Comparison of ENCODE assay signal across 9 cellular contexts in genomic region chr22:47090591-47091240, GRCh38.
DNase-seq lines count a peak whose midpoint lies in the region; ATAC-seq and TF ChIP-seq lines count a peak whose summit lies in the region.
"Had no signal": no experiment of that assay in that cellular context is flagged by ENCODE, and none has a peak within 500 bp of the region (broad histone marks: within the 10 kb centered on the region; RNA-seq: fewer than 3 reads in every experiment).

No MANE protein-coding gene starts in this region.

- H3K4me1 ChIP-seq in uterus: no peaks in the 10 kb centered on the region

- intact Hi-C loops in uterus (cut with DNase I; ENCODE audit: low total_unique reads): no loop called here

- no peaks in the 10 kb centered on the region for H3K27me3 ChIP-seq in uterus

- H3K27ac Mint-ChIP-seq in brain: peak overlapping the region in 3 of 5 experiments; percentile 9 to 84 (median 17)

- H3K27ac ChIP-seq in uterus: no peak overlapping the region

- H3K36me3 ChIP-seq in uterus: no peaks in the 10 kb centered on the region

- DNase-seq in stimulated activated CD4-positive, alpha-beta T cell treated with anti-CD3 and anti-CD28 coated beads, Interleukin-4, amount 100 ng/mL, for 1 hour: peak; percentile 18
- DNase-seq in stimulated activated CD4-positive, alpha-beta T cell treated with anti-CD3 and anti-CD28 coated beads, Interleukin-2, amount 100 ng/mL, for 24 hours: no peak
- DNase-seq in left lobe of liver (ENCODE audit: low spot score): peak; percentile 38
- DNase-seq in uterus: peak in 1 of 2 donors; percentile 44
- no peak for DNase-seq in DMS79 (lab: John Stamatoyannopoulos, UW)
- DNase-seq in HCEC 1CT: no peak
- no peak for DNase-seq in NCI-H510A (lab: John Stamatoyannopoulos, UW)
- DNase-seq: MV-4-11 had no signal

- no peak for TF ChIP-seq POLR2A in uterus (IDR thresholded peaks at IDR 0.05)

- H3K4me3 Mint-ChIP-seq in brain: peak overlapping the region in 3 of 5 experiments; percentile 62 to 83 (median 76)

- no peak for ATAC-seq in left lobe of liver

- H3K9me3 Mint-ChIP-seq in brain: peaks cover 0 to 14% (median 5%) of the 10 kb centered on the region in 5 experiments

- no peak for TF ChIP-seq CTCF in brain (conservative IDR thresholded peaks at IDR 0.05)
- no peak for TF ChIP-seq CTCF in uterus (IDR thresholded peaks at IDR 0.05)

- H3K4me3 ChIP-seq in uterus: peak overlapping the region; percentile 16 to 25

- H3K4me1 Mint-ChIP-seq in brain: peaks cover 56% of the 10 kb centered on the region

- H3K27me3 Mint-ChIP-seq in brain: peaks cover 2% of the 10 kb centered on the region

- no peaks in the 10 kb centered on the region for H3K36me3 Mint-ChIP-seq in brain

- no peaks in the 10 kb centered on the region for H3K9me3 ChIP-seq in uterus

Comparison
In these comparisons a context has a peak if more than half of its experiments do, and no peak if none do; other contexts are left out.
1. DNase-seq: peak in stimulated activated CD4-positive, alpha-beta T cell treated with anti-CD3 and anti-CD28 coated beads, Interleukin-4, amount 100 ng/mL, for 1 hour (single experiment) and left lobe of liver (single experiment); none in stimulated activated CD4-positive, alpha-beta T cell treated with anti-CD3 and anti-CD28 coated beads, Interleukin-2, amount 100 ng/mL, for 24 hours (0 of 2), DMS79 (single experiment), HCEC 1CT (single experiment) and NCI-H510A (single experiment).